In the genomic region with DNA sequence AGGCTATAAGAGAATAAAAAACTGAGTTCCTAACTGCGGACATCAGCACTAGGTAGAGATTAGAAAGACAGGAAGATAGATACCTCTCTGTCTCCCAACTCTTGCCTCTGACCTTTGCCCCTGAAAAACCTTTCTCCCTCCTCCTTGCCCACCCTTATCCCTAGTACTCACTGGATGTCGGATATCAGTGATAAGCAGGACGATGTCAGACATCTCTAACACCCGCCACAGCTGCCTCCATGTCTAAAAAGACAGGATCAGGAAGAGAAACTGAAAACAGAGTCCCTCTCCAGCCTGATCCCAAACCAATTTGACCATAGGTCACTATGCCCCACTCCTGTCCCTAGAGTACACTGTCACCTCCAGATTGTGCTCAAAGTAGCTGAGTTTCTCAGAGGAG, we compare ENCODE assay signal across 14 cellular contexts. TPM values are rescaled to one million over a fixed set of nuclear protein-coding genes. Genes with fewer than 3 reads are reported as not detected.
DNase-seq lines count a peak whose midpoint lies in the region; ATAC-seq, FAIRE-seq and TF ChIP-seq lines count a peak whose summit lies in the region.
"Had no signal": no experiment of that assay in that cellular context is flagged by ENCODE, and none has a peak within 500 bp of the region (broad histone marks: within the 10 kb centered on the region; RNA-seq: fewer than 3 reads in every experiment).

No MANE protein-coding gene starts in this region.

- peak overlapping the region in 1 of 3 experiments; percentile 87; a peak in 1 of 6 replicates for H3K4me3 ChIP-seq in HepG2 (replicated peaks in 1 of 3; ENCODE audit: insufficient read depth in 1 of 3, low read depth in 2 of 3, low read length in 3 of 3)
- H3K4me3 ChIP-seq in right lobe of liver = no peak overlapping the region
- H3K4me3 ChIP-seq in lower lobe of right lung = peak overlapping the region; percentile 92
- H3K4me3 ChIP-seq: mucosa of descending colon had no signal

- peak overlapping the region; percentile 92 for H3K4me2 ChIP-seq in HepG2 (ENCODE audit: low read depth, low read length)

- peaks cover 27% of the 10 kb centered on the region for H3K79me2 ChIP-seq in HepG2 (ENCODE audit: insufficient read depth, low read length)

- no peak overlapping the region for H2AFZ ChIP-seq in HepG2 (ENCODE audit: low read length)

- no peaks in the 10 kb centered on the region for H3K9me3 Mint-ChIP-seq in activated naive CD8-positive, alpha-beta T cell treated with anti-CD3 and anti-CD28 coated beads for 36 hours
- H3K9me3 Mint-ChIP-seq in type B pancreatic cell = no peaks in the 10 kb centered on the region
- H3K9me3 Mint-ChIP-seq: stimulated activated naive CD8-positive, alpha-beta T cell treated with anti-CD3 and anti-CD28 coated beads, Interleukin-15, amount 100 ng/mL, for 72 hours had no signal

- WGBS in HepG2 (ENCODE audit: low lambda C conversion rate) = 92% methylated on average over 4 of the region's 4 CpGs
- WGBS in right lobe of liver (ENCODE audit: insufficient coverage, low coverage, low lambda C conversion rate, missing lambda C conversion rate) = 67% methylated on average over 1 of the region's 4 CpGs

- H3K27me3 ChIP-seq in HepG2 (ENCODE audit: control insufficient read depth in 1 of 2, insufficient read depth in 2 of 2, low read length in 2 of 2) (no peaks in the 10 kb centered on the region; a peak in 1 of 5 replicates), right lobe of liver (no peaks in the 10 kb centered on the region), lower lobe of right lung (ENCODE audit: low read depth) (no peaks in the 10 kb centered on the region)
- H3K27me3 ChIP-seq: heart right ventricle had no signal

- H3K27ac ChIP-seq in HepG2 (ENCODE audit: extremely low read length, insufficient read depth, low read length) (no peak overlapping the region), right lobe of liver (no peak overlapping the region), lower lobe of right lung (peak overlapping the region; percentile 98)

- H3K36me3 Mint-ChIP-seq in activated naive CD8-positive, alpha-beta T cell treated with anti-CD3 and anti-CD28 coated beads for 36 hours = peaks cover 60% of the 10 kb centered on the region
- H3K36me3 Mint-ChIP-seq in type B pancreatic cell = peaks cover 18% of the 10 kb centered on the region

- no peak for FAIRE-seq in HepG2 (lab: Jason Lieb, UNC)
- FAIRE-seq: colon had no signal

- TF ChIP-seq RAD21 in HepG2 (CRISPR knock-in tag; IDR thresholded peaks at IDR 0.05) = no peak

- in situ Hi-C loops in HepG2 (cut with HindIII; ENCODE audit: extremely low pct_ligation_motif_present, low pct_unique_long_range_greater_than_20kb) = no loop called here

- DNase-seq in HepG2 (ENCODE audit: low spot score) (no peak), right lobe of liver (no peak), lower lobe of right lung (no peak), type B pancreatic cell (ENCODE audit: extremely low spot score, unreplicated experiment) (no peak), NCI-H510A treated with DMSO at 0.1 percent for 48 hours (lab: John Stamatoyannopoulos, UW) (no peak)
- DNase-seq in activated naive CD8-positive, alpha-beta T cell treated with anti-CD3 and anti-CD28 coated beads for 36 hours = no peak
- DNase-seq: activated CD8-positive, alpha-beta memory T cell treated with anti-CD3 and anti-CD28 coated beads, Interleukin-2, amount 50 U/mL, for 48 hours; heart right ventricle; Kasumi-1; mucosa of descending colon; stimulated activated naive CD8-positive, alpha-beta T cell treated with anti-CD3 and anti-CD28 coated beads, Interleukin-15, amount 100 ng/mL, for 72 hours had no signal

- POLR2A ChIA-PET in HepG2 (lab: Yijun Ruan, JAX) = interaction anchor here (1.3 to 4.3 kb wide), 4 partner anchors 9 to 69 kb away, joined by 3 to 74 read pairs (median 6); a partner anchor contains a TSS

- ATAC-seq in HepG2 = no peak
- no peak for ATAC-seq in right lobe of liver
- no peak for ATAC-seq in lower lobe of right lung
- no peak for ATAC-seq in GM18870 (IDR thresholded peaks at IDR 0.05; ENCODE audit: unreplicated experiment)
- no peak for ATAC-seq in esophagus mucosa
- ATAC-seq: heart right ventricle; mucosa of descending colon; stimulated activated naive CD8-positive, alpha-beta T cell treated with anti-CD3 and anti-CD28 coated beads, Interleukin-15, amount 100 ng/mL, for 72 hours had no signal

- CTCF ChIA-PET in HepG2 (lab: Yijun Ruan, JAX; ENCODE audit: low intra/inter-chr PET ratio, low total read pairs) = no interaction called here

- TF ChIP-seq CTCF in HepG2 (CRISPR knock-in tag; IDR thresholded peaks at IDR 0.05) (no peak), right lobe of liver (IDR thresholded peaks at IDR 0.05) (no peak), lower lobe of right lung (IDR thresholded peaks at IDR 0.05) (no peak), type B pancreatic cell (conservative IDR thresholded peaks at IDR 0.05) (no peak)

- H3K27me3 Mint-ChIP-seq in activated naive CD8-positive, alpha-beta T cell treated with anti-CD3 and anti-CD28 coated beads for 36 hours = no peaks in the 10 kb centered on the region
- H3K27me3 Mint-ChIP-seq in type B pancreatic cell = no peaks in the 10 kb centered on the region
- H3K27me3 Mint-ChIP-seq: stimulated activated naive CD8-positive, alpha-beta T cell treated with anti-CD3 and anti-CD28 coated beads, Interleukin-15, amount 100 ng/mL, for 72 hours had no signal

- H3K9ac ChIP-seq in HepG2 (ENCODE audit: insufficient read depth, low read depth, low read length) = peak overlapping the region; percentile 85; the same call in 1 of the 2 replicates

- peak overlapping the region; percentile 98 for H3K4me3 Mint-ChIP-seq in activated naive CD8-positive, alpha-beta T cell treated with anti-CD3 and anti-CD28 coated beads for 36 hours
- peak overlapping the region; percentile 99 for H3K4me3 Mint-ChIP-seq in type B pancreatic cell

- intact Hi-C loops in HepG2 (cut with micrococcal nuclease; ENCODE audit: unreplicated experiment) = no loop called here
- intact Hi-C loops in right lobe of liver (cut with DNase I) = no loop called here
- intact Hi-C loops in lower lobe of right lung (cut with DNase I) = no loop called here

- TF ChIP-seq POLR2A in HepG2 (IDR thresholded peaks at IDR 0.05; ENCODE audit: insufficient read depth in 1 of 2, low read depth in 2 of 2, low read length in 2 of 2) = no peak
- TF ChIP-seq POLR2A in right lobe of liver (IDR thresholded peaks at IDR 0.05) = no peak

- H3K27ac Mint-ChIP-seq in activated naive CD8-positive, alpha-beta T cell treated with anti-CD3 and anti-CD28 coated beads for 36 hours = no peak overlapping the region
- H3K27ac Mint-ChIP-seq in type B pancreatic cell = peak overlapping the region; percentile 37

- H3K4me1 Mint-ChIP-seq in activated naive CD8-positive, alpha-beta T cell treated with anti-CD3 and anti-CD28 coated beads for 36 hours = peaks cover 31% of the 10 kb centered on the region
- H3K4me1 Mint-ChIP-seq in type B pancreatic cell (ENCODE audit: unreplicated experiment) = peaks cover 27% of the 10 kb centered on the region

- H3K36me3 ChIP-seq in HepG2 (replicated peaks in 1 of 2; ENCODE audit: control insufficient read depth in 1 of 2, insufficient read depth in 2 of 2, low read length in 2 of 2) (peaks cover 16 to 45% of the 10 kb centered on the region in 2 experiments), right lobe of liver (peaks cover 0 to 31% (median 4%) of the 10 kb centered on the region in 4 donors), lower lobe of right lung (peaks cover 52% of the 10 kb centered on the region)

- no TSS peak for BruUV-seq in HepG2 (replicated peaks; lab: Mats Ljungman, UMichigan)

- TF ChIP-seq EP300 in HepG2 (IDR thresholded peaks at IDR 0.05; ENCODE audit: low read depth in 2 of 2, low read length in 2 of 2) = no peak
- no peak for TF ChIP-seq EP300 in HepG2 (CRISPR knock-in tag; IDR thresholded peaks at IDR 0.05; ENCODE audit: borderline replicate concordance)

- H4K20me1 ChIP-seq in HepG2 (ENCODE audit: insufficient read depth, low read length) = peaks cover 11% of the 10 kb centered on the region

- H3K9me3 ChIP-seq in HepG2 (ENCODE audit: low read length) = no peaks in the 10 kb centered on the region
- no peaks in the 10 kb centered on the region for H3K9me3 ChIP-seq in right lobe of liver
- no peaks in the 10 kb centered on the region for H3K9me3 ChIP-seq in lower lobe of right lung
- H3K9me3 ChIP-seq: heart right ventricle, mucosa of descending colon had no signal

- H3K4me1 ChIP-seq in HepG2 (ENCODE audit: insufficient read depth, low read length) = peaks cover 26% of the 10 kb centered on the region
- H3K4me1 ChIP-seq in right lobe of liver = peaks cover 0 to 14% (median 5%) of the 10 kb centered on the region in 4 donors
- peaks cover 24% of the 10 kb centered on the region for H3K4me1 ChIP-seq in lower lobe of right lung

RNA-seq across cellular contexts. Expression of a gene that starts 1.9 kb away (rescaled TPM):
- total RNA-seq in HepG2 (2016; rRNA removed; fragmentation: Illumina TruSeq; extraction: Trizol) (54.8 and 55.6 TPM in 2 replicates), right lobe of liver (10 to 100 TPM in 5 of 6 experiments, 1 to 10 TPM in 1; 5.1 to 25.6 (median 19.8) TPM), lower lobe of right lung (54.9 TPM), type B pancreatic cell (ENCODE audit: low replicate concordance) (59.3 and 67.1 TPM in 2 replicates), esophagus mucosa (32.5 TPM)
- 11.5 and 14.7 TPM in 2 replicates for total RNA-seq in HepG2 (2016; cell fraction: cytosol; rRNA removed; fragmentation: Illumina TruSeq; extraction: Trizol; ENCODE audit: low read depth)
- 48.5 and 56.5 TPM in 2 replicates for total RNA-seq in HepG2 (2016; cell fraction: insoluble cytoplasmic fraction; rRNA removed; fragmentation: Illumina TruSeq; extraction: Trizol)
- total RNA-seq in HepG2 (2016; cell fraction: membrane; rRNA removed; fragmentation: Illumina TruSeq; extraction: Trizol) = 23.9 and 27.8 TPM in 2 replicates
- total RNA-seq in HepG2 (2016; cell fraction: nucleus; rRNA removed; fragmentation: Illumina TruSeq; extraction: Trizol) = 27.7 and 34.5 TPM in 2 replicates
- 35.0 and 46.8 TPM in 2 replicates for polyA plus RNA-seq in HepG2 (2011; rRNA removed)
- 25.1 and 32.1 TPM in 2 replicates for polyA plus RNA-seq in HepG2 (2011; cell fraction: cytosol; rRNA removed)
- 40.6 and 54.9 TPM in 2 replicates for polyA plus RNA-seq in HepG2 (2011; cell fraction: nucleus; rRNA removed)
- 45.3 and 50.3 TPM in 2 replicates for polyA plus RNA-seq in HepG2 (2012)
- polyA plus RNA-seq in HepG2 (2016; cell fraction: cytosol; fragmentation: Illumina TruSeq; extraction: Trizol; ENCODE audit: low read depth) = 12.7 and 15.8 TPM in 2 replicates
- polyA plus RNA-seq in HepG2 (2016; cell fraction: insoluble cytoplasmic fraction; fragmentation: Illumina TruSeq; extraction: Trizol; ENCODE audit: low read depth) = 53.9 and 60.5 TPM in 2 replicates
- 19.5 and 25.2 TPM in 2 replicates for polyA plus RNA-seq in HepG2 (2016; cell fraction: membrane; fragmentation: Illumina TruSeq; extraction: Trizol; ENCODE audit: low read depth)
- polyA plus RNA-seq in HepG2 (2016; cell fraction: nucleus; fragmentation: Illumina TruSeq; extraction: Trizol; ENCODE audit: insufficient read depth, low read depth) = 84.3 and 89.3 TPM in 2 replicates
- 34.2 and 47.6 TPM in 2 replicates for polyA minus RNA-seq in HepG2 (2011; rRNA and poly(A)+ RNA removed; ENCODE audit: low replicate concordance)
- 22.4 and 23.5 TPM in 2 replicates for polyA minus RNA-seq in HepG2 (2011; cell fraction: cytosol; rRNA and poly(A)+ RNA removed)
- 22.4 and 27.0 TPM in 2 replicates for polyA minus RNA-seq in HepG2 (2011; cell fraction: nucleus; rRNA and poly(A)+ RNA removed)
- total RNA-seq in activated naive CD8-positive, alpha-beta T cell treated with anti-CD3 and anti-CD28 coated beads for 36 hours = 100 to 1,000 TPM; 123 to 126 TPM

RNA-seq across cellular contexts. Expression of a gene that starts 2.7 kb away (rescaled TPM):
- 13.9 and 14.6 TPM in 2 replicates for total RNA-seq in HepG2 (2016; rRNA removed; fragmentation: Illumina TruSeq; extraction: Trizol)
- 6.5 and 6.6 TPM in 2 replicates for total RNA-seq in HepG2 (2016; cell fraction: cytosol; rRNA removed; fragmentation: Illumina TruSeq; extraction: Trizol; ENCODE audit: low read depth)
- 13.8 and 15.5 TPM in 2 replicates for total RNA-seq in HepG2 (2016; cell fraction: insoluble cytoplasmic fraction; rRNA removed; fragmentation: Illumina TruSeq; extraction: Trizol)
- total RNA-seq in HepG2 (2016; cell fraction: membrane; rRNA removed; fragmentation: Illumina TruSeq; extraction: Trizol) = 12.6 and 13.1 TPM in 2 replicates
- 11.4 and 14.4 TPM in 2 replicates for total RNA-seq in HepG2 (2016; cell fraction: nucleus; rRNA removed; fragmentation: Illumina TruSeq; extraction: Trizol)
- 20.6 and 21.2 TPM in 2 replicates for polyA plus RNA-seq in HepG2 (2011; rRNA removed)
- polyA plus RNA-seq in HepG2 (2011; cell fraction: cytosol; rRNA removed) = 14.8 and 17.1 TPM in 2 replicates
- 16.1 and 23.0 TPM in 2 replicates for polyA plus RNA-seq in HepG2 (2011; cell fraction: nucleus; rRNA removed)
- polyA plus RNA-seq in HepG2 (2012) = 12.5 and 15.6 TPM in 2 replicates
- polyA plus RNA-seq in HepG2 (2016; cell fraction: cytosol; fragmentation: Illumina TruSeq; extraction: Trizol; ENCODE audit: low read depth) = 5.9 and 6.1 TPM in 2 replicates
- 27.5 and 29.3 TPM in 2 replicates for polyA plus RNA-seq in HepG2 (2016; cell fraction: insoluble cytoplasmic fraction; fragmentation: Illumina TruSeq; extraction: Trizol; ENCODE audit: low read depth)
- 13.6 and 13.9 TPM in 2 replicates for polyA plus RNA-seq in HepG2 (2016; cell fraction: membrane; fragmentation: Illumina TruSeq; extraction: Trizol; ENCODE audit: low read depth)
- 25.4 and 26.7 TPM in 2 replicates for polyA plus RNA-seq in HepG2 (2016; cell fraction: nucleus; fragmentation: Illumina TruSeq; extraction: Trizol; ENCODE audit: insufficient read depth, low read depth)
- polyA minus RNA-seq in HepG2 (2011; rRNA and poly(A)+ RNA removed; ENCODE audit: low replicate concordance) = 34.9 and 73.8 TPM in 2 replicates
- polyA minus RNA-seq in HepG2 (2011; cell fraction: cytosol; rRNA and poly(A)+ RNA removed) = 4.9 and 5.8 TPM in 2 replicates
- 20.6 and 27.1 TPM in 2 replicates for polyA minus RNA-seq in HepG2 (2011; cell fraction: nucleus; rRNA and poly(A)+ RNA removed)
- 1 to 10 TPM; 2.3 to 3.8 (median 2.6) TPM for total RNA-seq in right lobe of liver
- total RNA-seq in activated naive CD8-positive, alpha-beta T cell treated with anti-CD3 and anti-CD28 coated beads for 36 hours = 10 to 100 TPM; 32.7 to 34.4 TPM
- total RNA-seq in lower lobe of right lung = 7.5 TPM
- total RNA-seq in type B pancreatic cell (ENCODE audit: low replicate concordance) = 10.7 and 32.5 TPM in 2 replicates
- total RNA-seq in esophagus mucosa = 3.5 TPM

RNA-seq across cellular contexts. Expression of a gene that starts 16.8 kb away (rescaled TPM):
- total RNA-seq in HepG2 (2016; rRNA removed; fragmentation: Illumina TruSeq; extraction: Trizol) (98.9 and 104 TPM in 2 replicates), right lobe of liver (10 to 100 TPM; 23.3 to 35.2 (median 26.8) TPM), lower lobe of right lung (40.0 TPM), type B pancreatic cell (ENCODE audit: low replicate concordance) (64.2 and 69.2 TPM in 2 replicates), esophagus mucosa (27.1 TPM)
- 8.1 and 8.9 TPM in 2 replicates for total RNA-seq in HepG2 (2016; cell fraction: cytosol; rRNA removed; fragmentation: Illumina TruSeq; extraction: Trizol; ENCODE audit: low read depth)
- 89.2 and 106 TPM in 2 replicates for total RNA-seq in HepG2 (2016; cell fraction: insoluble cytoplasmic fraction; rRNA removed; fragmentation: Illumina TruSeq; extraction: Trizol)
- total RNA-seq in HepG2 (2016; cell fraction: membrane; rRNA removed; fragmentation: Illumina TruSeq; extraction: Trizol) = 23.0 and 27.5 TPM in 2 replicates
- total RNA-seq in HepG2 (2016; cell fraction: nucleus; rRNA removed; fragmentation: Illumina TruSeq; extraction: Trizol) = 61.2 and 71.0 TPM in 2 replicates
- 25.4 and 33.7 TPM in 2 replicates for polyA plus RNA-seq in HepG2 (2011; rRNA removed)
- 35.0 and 35.5 TPM in 2 replicates for polyA plus RNA-seq in HepG2 (2011; cell fraction: cytosol; rRNA removed)
- 75.1 and 116 TPM in 2 replicates for polyA plus RNA-seq in HepG2 (2011; cell fraction: nucleus; rRNA removed)
- polyA plus RNA-seq in HepG2 (2012) = 50.5 and 61.2 TPM in 2 replicates
- polyA plus RNA-seq in HepG2 (2016; cell fraction: cytosol; fragmentation: Illumina TruSeq; extraction: Trizol; ENCODE audit: low read depth) = 5.5 and 7.0 TPM in 2 replicates
- 87.5 and 108 TPM in 2 replicates for polyA plus RNA-seq in HepG2 (2016; cell fraction: insoluble cytoplasmic fraction; fragmentation: Illumina TruSeq; extraction: Trizol; ENCODE audit: low read depth)
- 13.4 and 16.7 TPM in 2 replicates for polyA plus RNA-seq in HepG2 (2016; cell fraction: membrane; fragmentation: Illumina TruSeq; extraction: Trizol; ENCODE audit: low read depth)
- 107 and 118 TPM in 2 replicates for polyA plus RNA-seq in HepG2 (2016; cell fraction: nucleus; fragmentation: Illumina TruSeq; extraction: Trizol; ENCODE audit: insufficient read depth, low read depth)
- 69.0 and 79.0 TPM in 2 replicates for polyA minus RNA-seq in HepG2 (2011; rRNA and poly(A)+ RNA removed; ENCODE audit: low replicate concordance)
- polyA minus RNA-seq in HepG2 (2011; cell fraction: cytosol; rRNA and poly(A)+ RNA removed) = 37.8 and 41.4 TPM in 2 replicates
- 51.5 and 64.8 TPM in 2 replicates for polyA minus RNA-seq in HepG2 (2011; cell fraction: nucleus; rRNA and poly(A)+ RNA removed)
- total RNA-seq in activated naive CD8-positive, alpha-beta T cell treated with anti-CD3 and anti-CD28 coated beads for 36 hours = 100 to 1,000 TPM; 122 TPM
